8 cellular contexts compared by ENCODE assay signal in genomic region chrX:135985123-135985973, GRCh38. TPM values are rescaled to one million over a fixed set of nuclear protein-coding genes. Genes with fewer than 3 reads are reported as not detected.
A peak's percentile ranks its signal among the peaks of the same experiment; 100 is the strongest.
DNase-seq lines count a peak whose midpoint lies in the region; ATAC-seq and TF ChIP-seq lines count a peak whose summit lies in the region.

Gene SLC9A6 (plus strand): TSS chrX:135985435. CDS start chrX:135985659, 224 bp downstream.

- no peak within 1 kb of the TSS for H4K91ac ChIP-seq in neuronal stem cell (ENCODE audit: low read depth, low read length, poor library complexity)

- peak within 1 kb of the TSS; percentile 78 for H3K27ac ChIP-seq in RWPE1
- peak within 1 kb of the TSS; percentile 49 to 88 (median 84) for H3K27ac ChIP-seq in gastroesophageal sphincter
- peak within 1 kb of the TSS; percentile 51 for H3K27ac ChIP-seq in neuronal stem cell (replicated peaks; ENCODE audit: low read length)

- H3K36me3 ChIP-seq in gastroesophageal sphincter = no peaks in the 10 kb centered on the region
- no peaks in the 10 kb centered on the region for H3K36me3 ChIP-seq in neuronal stem cell (replicated peaks in 1 of 2; ENCODE audit: control insufficient read depth in 2 of 2, insufficient read depth in 2 of 2, low read length in 2 of 2)

- POLR2A ChIA-PET in RWPE1 (lab: Yijun Ruan, JAX; ENCODE audit: low non-redundant PET) = no interaction called here

- TF ChIP-seq EP300 in gastroesophageal sphincter (IDR thresholded peaks at IDR 0.05) = no peak

- 2 to 37% methylated on average over 9 to 13 of the region's 69 CpGs for WGBS in gastroesophageal sphincter (ENCODE audit: low coverage in 1 of 2), 2 donors
- no CpG with 5 or more reads among the region's 69 CpGs for WGBS in neuronal stem cell (ENCODE audit: extremely low coverage in 2 of 2, insufficient read length in 2 of 2, insufficient replicate concordance in 1 of 2), 2 donors

- H3K4me1 ChIP-seq in gastroesophageal sphincter (peaks cover 0 to 32% (median 0%) of the 10 kb centered on the region in 3 donors), neuronal stem cell (ENCODE audit: control insufficient read depth in 2 of 2, insufficient read depth in 1 of 2, low read depth in 1 of 2, low read length in 2 of 2) (no peaks in the 10 kb centered on the region)

- peak within 1 kb of the TSS; percentile 48 for H3K4me2 ChIP-seq in neuronal stem cell (ENCODE audit: insufficient read depth, low read length, poor library complexity, severe bottlenecking)

- no peak within 1 kb of the TSS for H2AK5ac ChIP-seq in neuronal stem cell (ENCODE audit: low read depth, low read length)

- H2BK15ac ChIP-seq in neuronal stem cell (ENCODE audit: low read length) = no peak within 1 kb of the TSS

- no peaks in the 10 kb centered on the region for H3K9me3 ChIP-seq in gastroesophageal sphincter
- no peaks in the 10 kb centered on the region for H3K9me3 ChIP-seq in neuronal stem cell (replicated peaks in 1 of 2; ENCODE audit: control insufficient read depth in 2 of 2, insufficient read depth in 1 of 2, low read depth in 1 of 2, low read length in 2 of 2)

- peak within 1 kb of the TSS; percentile 90 for H3K18ac ChIP-seq in neuronal stem cell (ENCODE audit: low read length)

- H4K8ac ChIP-seq in neuronal stem cell (ENCODE audit: low read depth, low read length) = no peak within 1 kb of the TSS

- no peak within 1 kb of the TSS for H3K14ac ChIP-seq in neuronal stem cell (ENCODE audit: low read length)

- peak in 1 of 2 donors; percentile 14 for TF ChIP-seq POLR2A in gastroesophageal sphincter (IDR thresholded peaks at IDR 0.05)

- DNase-seq in DMS79 treated with DMSO at 0.1 percent for 48 hours (lab: John Stamatoyannopoulos, UW) (peak; percentile 37), KBM-7 (peak; percentile 81), RWPE1 (ENCODE audit: low spot score) (peak; percentile 66), neuronal stem cell (ENCODE audit: low spot score) (peak; percentile 51), superior temporal gyrus (ENCODE audit: extremely low spot score) (peak; percentile 56)
- DNase-seq in activated gamma-delta T cell treated with anti-CD3 and anti-CD28 coated beads, Interleukin-2, amount 50 U/mL, for 16 hours (ENCODE audit: low read depth) = peak; percentile 47

- CTCF ChIA-PET in RWPE1 (lab: Yijun Ruan, JAX) = no interaction called here

- H3K4me3 ChIP-seq in gastroesophageal sphincter (peak within 1 kb of the TSS; percentile 73 to 96), neuronal stem cell (ENCODE audit: low read length in 2 of 2) (peak within 1 kb of the TSS; percentile 92 to 99)

- in situ Hi-C loops in KBM-7 (cut with MboI; ENCODE audit: low pct_unique_long_range_greater_than_20kb, low sequenced_read_pairs) = no loop called here

- H3K4ac ChIP-seq in neuronal stem cell (ENCODE audit: low read length) = no peak within 1 kb of the TSS

- TF ChIP-seq CTCF in RWPE1 (conservative IDR thresholded peaks at IDR 0.05; ENCODE audit: low read depth) = no peak
- no peak for TF ChIP-seq CTCF in gastroesophageal sphincter (IDR thresholded peaks at IDR 0.05)

- peak; percentile 93 for ATAC-seq in GM21529 (IDR thresholded peaks at IDR 0.05; ENCODE audit: unreplicated experiment)
- ATAC-seq in gastroesophageal sphincter = peak; percentile 92

- H2AFZ ChIP-seq in neuronal stem cell (ENCODE audit: low read length) = peak within 1 kb of the TSS; percentile 89

- no peaks in the 10 kb centered on the region for H3K79me1 ChIP-seq in neuronal stem cell (ENCODE audit: low read depth, low read length)

- peak within 1 kb of the TSS; percentile 55 for H3K23ac ChIP-seq in neuronal stem cell (ENCODE audit: low read depth, low read length, poor library complexity)

- H2BK5ac ChIP-seq in neuronal stem cell (ENCODE audit: low read length) = no peak within 1 kb of the TSS

- no peak within 1 kb of the TSS for H2BK12ac ChIP-seq in neuronal stem cell (ENCODE audit: low read length)

- peak within 1 kb of the TSS; percentile 84 for H3K9ac ChIP-seq in neuronal stem cell (ENCODE audit: low read depth, low read length, poor library complexity)

- H3K27me3 ChIP-seq in gastroesophageal sphincter (no peaks in the 10 kb centered on the region), neuronal stem cell (ENCODE audit: control insufficient read depth in 3 of 3, insufficient read depth in 3 of 3, low read depth in 1 of 3, low read length in 3 of 3) (no peaks in the 10 kb centered on the region)

- no peak within 1 kb of the TSS for H2BK120ac ChIP-seq in neuronal stem cell (ENCODE audit: low read depth, low read length)

RNA-seq across cellular contexts. Expression of gene SLC9A6, which starts in this region (rescaled TPM):
- 10 to 100 TPM; 17.2 to 27.3 (median 20.3) TPM for total RNA-seq in gastroesophageal sphincter
- 7.7 TPM for polyA plus RNA-seq in neuronal stem cell (2013, experiment 1 of 2)
- 7.8 TPM for polyA plus RNA-seq in neuronal stem cell (2013, experiment 2 of 2)

Comparison
In these comparisons a context has a peak if more than half of its experiments do, and no peak if none do; other contexts are left out.
1. Peak in every context shown above with its lines: DNase-seq, ATAC-seq, H3K4me3 ChIP-seq and H3K27ac ChIP-seq.